Comparison of ENCODE assay signal across 18 cellular contexts in the genomic region with DNA sequence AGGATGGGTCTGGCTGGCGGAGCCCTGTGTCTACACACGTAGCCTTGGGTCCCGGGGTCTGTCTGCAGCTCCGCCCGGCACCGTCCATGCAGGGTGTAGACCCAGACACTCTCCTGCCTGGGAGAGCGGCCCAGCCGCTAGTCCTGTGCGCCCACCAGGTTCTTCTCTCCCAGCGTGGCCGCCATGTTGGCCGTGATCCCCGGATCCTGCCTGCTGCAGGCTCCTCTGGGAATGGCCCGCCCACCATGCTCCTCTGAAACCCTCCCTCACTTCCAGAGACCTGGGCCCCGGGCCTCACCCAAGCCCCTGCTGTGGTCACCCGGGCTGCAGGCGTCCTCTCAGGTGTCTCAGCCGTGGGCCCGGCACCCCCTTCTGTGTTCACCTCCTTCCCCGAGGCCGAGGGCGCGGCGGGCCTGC.
"Had no signal": no experiment of that assay in that cellular context is flagged by ENCODE, and none has a peak within 500 bp of the region (broad histone marks: within the 10 kb centered on the region; RNA-seq: fewer than 3 reads in every experiment).

No MANE protein-coding gene starts in this region.

- H3K27ac ChIP-seq: dorsolateral prefrontal cortex, gastrocnemius medialis, heart right ventricle, lower lobe of right lung, parathyroid adenoma, psoas muscle, thyroid gland had no signal

- H3K9me3 Mint-ChIP-seq: central memory CD8-positive, alpha-beta T cell; memory B cell; mesothelial cell of epicardium; nephron had no signal

- H3K27me3 ChIP-seq: thyroid gland had no signal

- DNase-seq: cortex of kidney; dorsolateral prefrontal cortex; effector CD8-positive, alpha-beta T cell; gastrocnemius medialis; heart right ventricle; islet precursor cell; psoas muscle; small intestine; stimulated activated CD4-positive, alpha-beta T cell treated with anti-CD3 and anti-CD28 coated beads, Interleukin-12 subunit alpha, Interleukin-12 subunit beta, amount 100 ng/mL, for 4 hours; stimulated activated naive CD4-positive, alpha-beta T cell treated with Interleukin-2 at 50 U/mL for 16 hours; thyroid gland had no signal

- H3K36me3 ChIP-seq: gastrocnemius medialis, heart right ventricle, lower lobe of right lung, thyroid gland had no signal

- H3K4me1 ChIP-seq: gastrocnemius medialis, heart right ventricle, lower lobe of right lung, parathyroid adenoma, psoas muscle had no signal

- H3K4me3 ChIP-seq: dorsolateral prefrontal cortex, gastrocnemius medialis, heart right ventricle, lower lobe of right lung, psoas muscle, thyroid gland had no signal

- H3K4me3 Mint-ChIP-seq: central memory CD8-positive, alpha-beta T cell; memory B cell; mesothelial cell of epicardium; nephron had no signal

- H3K9me3 ChIP-seq: gastrocnemius medialis, heart right ventricle, lower lobe of right lung, psoas muscle, thyroid gland had no signal

- H3K27ac Mint-ChIP-seq: memory B cell, mesothelial cell of epicardium, nephron had no signal

- H3K4me1 Mint-ChIP-seq: central memory CD8-positive, alpha-beta T cell; mesothelial cell of epicardium had no signal

- ATAC-seq: gastrocnemius medialis, left lobe of liver, psoas muscle had no signal
